1 cellular context compared by ENCODE assay signal in genomic region chr5:91266184-91266705, GRCh38.
TF ChIP-seq lines count a peak whose summit lies in the region.

No MANE protein-coding gene starts in this region.

TF ChIP-seq in K562, 482 proteins besides CTCF, POLR2A, EP300 and RAD21 (continued from another document and continues in another):
- TF ChIP-seq ZMIZ1 (IDR thresholded peaks at IDR 0.05; ENCODE audit: low read depth in 2 of 2, low read length in 2 of 2) (no peak), HOMEZ (CRISPR knock-in tag; IDR thresholded peaks at IDR 0.05) (no peak), TBL1XR1 (IDR thresholded peaks at IDR 0.05; ENCODE audit: low read length in 2 of 2) (no peak), UBTF (IDR thresholded peaks at IDR 0.05; ENCODE audit: borderline replicate concordance in 1 of 2, low read depth in 2 of 2, low read length in 2 of 2) (no peak), NCOA1 (IDR thresholded peaks at IDR 0.05; ENCODE audit: low read depth) (peak; percentile 23; the same call in 1 of the 2 replicates), NRF1 (conservative IDR thresholded peaks at IDR 0.05 in 1 of 2, IDR thresholded peaks at IDR 0.05 in 1 of 2) (no peak), CHAMP1 (IDR thresholded peaks at IDR 0.05) (no peak), THRB (CRISPR knock-in tag; conservative IDR thresholded peaks at IDR 0.05) (no peak), HSF4 (CRISPR knock-in tag; IDR thresholded peaks at IDR 0.05; ENCODE audit: borderline replicate concordance) (no peak), ZNF280B (CRISPR knock-in tag; IDR thresholded peaks at IDR 0.05) (no peak), ARHGAP35 (IDR thresholded peaks at IDR 0.05; ENCODE audit: partially characterized antibody) (no peak), POLR2H (tag; IDR thresholded peaks at IDR 0.05; ENCODE audit: low read depth) (0 out of 2 replicates have a peak, but pooled peaks have one; percentile 23), ARID1B (IDR thresholded peaks at IDR 0.05) (peak; percentile 70), FOSL1 (tag; conservative IDR thresholded peaks at IDR 0.05) (peak; percentile 87), ZNF133 (CRISPR knock-in tag; IDR thresholded peaks at IDR 0.05) (no peak), BRD9 (IDR thresholded peaks at IDR 0.05; ENCODE audit: low read depth, partially characterized antibody) (no peak), ZC3H4 (CRISPR knock-in tag; IDR thresholded peaks at IDR 0.05; ENCODE audit: borderline replicate concordance) (no peak), E2F8 (IDR thresholded peaks at IDR 0.05; ENCODE audit: low read depth, partially characterized antibody) (no peak), KLF13 (tag; IDR thresholded peaks at IDR 0.05; ENCODE audit: borderline replicate concordance, low read depth) (no peak), MEF2A (IDR thresholded peaks at IDR 0.05; ENCODE audit: control insufficient read depth, low read depth, low read length) (peak; percentile 97), ATF3 (IDR thresholded peaks at IDR 0.05) (peak; percentile 98), ATF3 (CRISPR knock-in tag; conservative IDR thresholded peaks at IDR 0.05) (peak; percentile 75; the same call in 1 of the 2 replicates), ESRRB (CRISPR knock-in tag; IDR thresholded peaks at IDR 0.05; ENCODE audit: borderline replicate concordance) (no peak), ZFP36 (IDR thresholded peaks at IDR 0.05; ENCODE audit: low read depth, low read length, partially characterized antibody) (no peak), SIRT6 (IDR thresholded peaks at IDR 0.05; ENCODE audit: low read depth, low read length) (no peak), ZNF75A (CRISPR knock-in tag; IDR thresholded peaks at IDR 0.05) (no peak), ZNF655 (CRISPR knock-in tag; IDR thresholded peaks at IDR 0.05) (no peak), ZNF408 (CRISPR knock-in tag; IDR thresholded peaks at IDR 0.05; ENCODE audit: low read depth) (no peak)
